In genomic region chrX:70434352-70434866, GRCh38 we compare ENCODE assay signal across 8 cellular contexts. TPM values are rescaled to one million over a fixed set of nuclear protein-coding genes. Genes with fewer than 3 reads are reported as not detected.
DNase-seq lines count a peak whose midpoint lies in the region; ATAC-seq and TF ChIP-seq lines count a peak whose summit lies in the region.

No MANE protein-coding gene starts in this region.

- H3K9me3 ChIP-seq in endocrine pancreas (ENCODE audit: control insufficient read depth, low read length) = no peaks in the 10 kb centered on the region
- H3K9me3 ChIP-seq in mesenchymal stem cell (ENCODE audit: control insufficient read depth, low read length) = no peaks in the 10 kb centered on the region

- POLR2A ChIA-PET in activated CD8-positive, alpha-beta T cell treated with anti-CD3 and anti-CD28 coated beads, Interleukin-2, amount 10 ng/mL, durations not matched to agents 7 days and 5 days (lab: Charles Lee) = interaction anchor here (0.6 kb wide), 1 partner anchor 10 kb away, joined by 3 read pairs; the partner anchor contains the start of gene DLG3

- peak; percentile 60 for ATAC-seq in GM19452 (IDR thresholded peaks at IDR 0.05; ENCODE audit: unreplicated experiment)
- peak; percentile 70 for ATAC-seq in activated CD8-positive, alpha-beta T cell treated with anti-CD3 and anti-CD28 coated beads, Interleukin-2, amount 10 ng/mL, durations not matched to agents 7 days and 5 days

- H3K9ac ChIP-seq in endocrine pancreas (ENCODE audit: control insufficient read depth, insufficient read depth, low read length) (peak overlapping the region; percentile 71), mesenchymal stem cell (ENCODE audit: low read length) (peak overlapping the region; percentile 90)

- H2BK120ac ChIP-seq in mesenchymal stem cell (ENCODE audit: low read depth, low read length) = no peak overlapping the region

- H3K14ac ChIP-seq in mesenchymal stem cell (ENCODE audit: low read length in 2 of 2) = peak overlapping the region in 1 of 2 experiments; percentile 60

- peak overlapping the region; percentile 69 for H4K8ac ChIP-seq in mesenchymal stem cell (ENCODE audit: low read length)

- H2BK5ac ChIP-seq in mesenchymal stem cell (ENCODE audit: low read depth, low read length, poor library complexity, severe bottlenecking) = no peak overlapping the region

- TF ChIP-seq CTCF in C4-2B (conservative IDR thresholded peaks at IDR 0.05) = no peak

- H3K9me3 Mint-ChIP-seq in activated CD8-positive, alpha-beta T cell treated with anti-CD3 and anti-CD28 coated beads, Interleukin-2, amount 10 ng/mL, durations not matched to agents 7 days and 5 days (ENCODE audit: insufficient read depth) = no peaks in the 10 kb centered on the region

- H3K36me3 ChIP-seq in endocrine pancreas (ENCODE audit: control insufficient read depth, insufficient read depth, low read length) (no peaks in the 10 kb centered on the region), mesenchymal stem cell (ENCODE audit: control insufficient read depth in 1 of 2, insufficient read depth in 2 of 2, low read depth in 1 of 2, low read length in 2 of 2) (no peaks in the 10 kb centered on the region)

- peak overlapping the region; percentile 21 to 90 for H3K18ac ChIP-seq in mesenchymal stem cell (ENCODE audit: low read depth in 1 of 2, low read length in 2 of 2)

- H3K4me2 ChIP-seq in mesenchymal stem cell (ENCODE audit: low read length, poor library complexity, severe bottlenecking) = peak overlapping the region; percentile 74

- H2BK12ac ChIP-seq in mesenchymal stem cell (ENCODE audit: low read length in 2 of 2) = no peak overlapping the region

- H3K27ac Mint-ChIP-seq in activated CD8-positive, alpha-beta T cell treated with anti-CD3 and anti-CD28 coated beads, Interleukin-2, amount 10 ng/mL, durations not matched to agents 7 days and 5 days = peak overlapping the region; percentile 89

- H4K91ac ChIP-seq in mesenchymal stem cell (ENCODE audit: low read length) = no peak overlapping the region

- peaks cover 6% of the 10 kb centered on the region for H3K27me3 Mint-ChIP-seq in activated CD8-positive, alpha-beta T cell treated with anti-CD3 and anti-CD28 coated beads, Interleukin-2, amount 10 ng/mL, durations not matched to agents 7 days and 5 days (ENCODE audit: low read depth)

- WGBS in mesenchymal stem cell = under 1% methylated on average over 34 of the region's 45 CpGs

- peak; percentile 87 for DNase-seq in HK-2 (ENCODE audit: unreplicated experiment)
- DNase-seq in NCI-H774 (lab: John Stamatoyannopoulos, UW) = peak; percentile 79
- peak; percentile 77 for DNase-seq in activated CD8-positive, alpha-beta T cell treated with anti-CD3 and anti-CD28 coated beads, Interleukin-2, amount 10 ng/mL, durations not matched to agents 7 days and 5 days
- DNase-seq in mesenchymal stem cell = peak; percentile 82
- DNase-seq in stimulated activated CD8-positive, alpha-beta memory T cell treated with anti-CD3 and anti-CD28 coated beads, Interleukin-15, amount 100 ng/mL, for 1 hour (ENCODE audit: low read depth) = peak; percentile 27

- H3K4me3 Mint-ChIP-seq in activated CD8-positive, alpha-beta T cell treated with anti-CD3 and anti-CD28 coated beads, Interleukin-2, amount 10 ng/mL, durations not matched to agents 7 days and 5 days = peak overlapping the region; percentile 86

- H3K27me3 ChIP-seq in endocrine pancreas (ENCODE audit: control insufficient read depth, insufficient read depth, low read length) (no peaks in the 10 kb centered on the region), mesenchymal stem cell (ENCODE audit: control insufficient read depth in 1 of 2, insufficient read depth in 1 of 2, low read length in 2 of 2) (peaks cover 0 to 35% of the 10 kb centered on the region in 2 experiments)

- no peaks in the 10 kb centered on the region for H3K36me3 Mint-ChIP-seq in activated CD8-positive, alpha-beta T cell treated with anti-CD3 and anti-CD28 coated beads, Interleukin-2, amount 10 ng/mL, durations not matched to agents 7 days and 5 days (ENCODE audit: low read depth)

- peak overlapping the region; percentile 95 for H2AFZ ChIP-seq in mesenchymal stem cell (ENCODE audit: low read depth, low read length)

- H2AK5ac ChIP-seq in mesenchymal stem cell (ENCODE audit: low read length, severe bottlenecking) = no peak overlapping the region

- CTCF ChIA-PET in activated CD8-positive, alpha-beta T cell treated with anti-CD3 and anti-CD28 coated beads, Interleukin-2, amount 10 ng/mL, durations not matched to agents 7 days and 5 days (lab: Charles Lee) = interaction anchor here (1.0 to 4.1 kb wide), 6 partner anchors 8 to 301 kb away, joined by 4 to 15 read pairs (median 10); partner anchors contain the start of genes GDPD2 and IGBP1

- H3K4ac ChIP-seq in mesenchymal stem cell (ENCODE audit: low read depth in 1 of 2, low read length in 2 of 2) = peak overlapping the region in 1 of 2 experiments; percentile 49

- H3K4me1 Mint-ChIP-seq in activated CD8-positive, alpha-beta T cell treated with anti-CD3 and anti-CD28 coated beads, Interleukin-2, amount 10 ng/mL, durations not matched to agents 7 days and 5 days (ENCODE audit: low read depth) = peaks cover 41% of the 10 kb centered on the region

- no peaks in the 10 kb centered on the region for H3K4me1 ChIP-seq in endocrine pancreas (ENCODE audit: control insufficient read depth, insufficient read depth, low read length)
- peaks cover 7% of the 10 kb centered on the region for H3K4me1 ChIP-seq in mesenchymal stem cell (ENCODE audit: control insufficient read depth, insufficient read depth, low read depth, low read length)

- H3K4me3 ChIP-seq in endocrine pancreas (ENCODE audit: control insufficient read depth, insufficient read depth, low read length) (peak overlapping the region; percentile 35), mesenchymal stem cell (ENCODE audit: insufficient read depth in 1 of 2, low read depth in 1 of 2, low read length in 2 of 2) (peak overlapping the region; percentile 76 to 93)

- peak overlapping the region in 1 of 2 experiments; percentile 23 for H3K23ac ChIP-seq in mesenchymal stem cell (ENCODE audit: low read length in 2 of 2)

- H3K79me1 ChIP-seq in mesenchymal stem cell (replicated peaks; ENCODE audit: low read length, poor library complexity, severe bottlenecking) = no peaks in the 10 kb centered on the region

- H3K27ac ChIP-seq in C4-2B (peak overlapping the region; percentile 69), mesenchymal stem cell (ENCODE audit: low read length, poor library complexity, severe bottlenecking) (no peak overlapping the region)

- no peak overlapping the region for H2BK15ac ChIP-seq in mesenchymal stem cell (ENCODE audit: low read depth, poor library complexity, severe bottlenecking)

RNA-seq across cellular contexts. Expression of gene DLG3, which starts 10.2 kb away (rescaled TPM):
- total RNA-seq in activated CD8-positive, alpha-beta T cell treated with anti-CD3 and anti-CD28 coated beads, Interleukin-2, amount 10 ng/mL, durations not matched to agents 7 days and 5 days = 10 to 100 TPM; 22.8 to 24.6 TPM
- 18.9 TPM for polyA plus RNA-seq in mesenchymal stem cell (2013, experiment 1 of 2)
- 18.3 TPM for polyA plus RNA-seq in mesenchymal stem cell (2013, experiment 2 of 2)

RNA-seq across cellular contexts. Expression of gene GDPD2, which starts 11.3 kb away (rescaled TPM):
- total RNA-seq in activated CD8-positive, alpha-beta T cell treated with anti-CD3 and anti-CD28 coated beads, Interleukin-2, amount 10 ng/mL, durations not matched to agents 7 days and 5 days = under 1 TPM; 0.34 to 0.63 TPM
- polyA plus RNA-seq in mesenchymal stem cell (2013, experiment 1 of 2) = not detected
- polyA plus RNA-seq in mesenchymal stem cell (2013, experiment 2 of 2) = not detected

Comparison
In these comparisons a context has a peak if more than half of its experiments do, and no peak if none do; other contexts are left out.
1. DNase-seq: peak in every context shown above with its lines; median percentile 87 in HK-2; 82 in mesenchymal stem cell; 79 in NCI-H774; 77 in activated CD8-positive, alpha-beta T cell treated with anti-CD3 and anti-CD28 coated beads, Interleukin-2, amount 10 ng/mL, durations not matched to agents 7 days and 5 days; 27 in stimulated activated CD8-positive, alpha-beta memory T cell treated with anti-CD3 and anti-CD28 coated beads, Interleukin-15, amount 100 ng/mL, for 1 hour.